ENCODE assay signal across 13 cellular contexts in genomic region chr12:53235742-53236442, GRCh38. TPM values are rescaled to one million over a fixed set of nuclear protein-coding genes. Genes with fewer than 3 reads are reported as not detected.
DNase-seq lines count a peak whose midpoint lies in the region; ATAC-seq and TF ChIP-seq lines count a peak whose summit lies in the region.
"Had no signal": no experiment of that assay in that cellular context is flagged by ENCODE, and none has a peak within 500 bp of the region (broad histone marks: within the 10 kb centered on the region; RNA-seq: fewer than 3 reads in every experiment).

No MANE protein-coding gene starts in this region.

- H3K27me3 Mint-ChIP-seq in activated CD4-positive, alpha-beta T cell treated with anti-CD3 and anti-CD28 coated beads, Interleukin-2, amount 10 ng/mL, durations not matched to agents 24 days and 14 days = no peaks in the 10 kb centered on the region
- no peaks in the 10 kb centered on the region for H3K27me3 Mint-ChIP-seq in T-cell
- H3K27me3 Mint-ChIP-seq in effector memory CD8-positive, alpha-beta T cell = no peaks in the 10 kb centered on the region

- peak; percentile 70 for DNase-seq in activated CD4-positive, alpha-beta T cell treated with anti-CD3 and anti-CD28 coated beads, Interleukin-2, amount 10 ng/mL, durations not matched to agents 24 days and 14 days
- DNase-seq in activated CD4-positive, alpha-beta T cell treated with anti-CD3 and anti-CD28 coated beads, Interleukin-2, amount 50 U/mL, for 1 hour = no peak
- no peak for DNase-seq in T-cell
- DNase-seq in effector memory CD8-positive, alpha-beta T cell = no peak
- peak; percentile 50 for DNase-seq in osteoblast (ENCODE audit: insufficient read length, low spot score, missing footprints)
- DNase-seq in dermis blood vessel endothelial cell = no peak
- DNase-seq: EL, HCEC 1CT, Kasumi-1, OCI-M1 had no signal

- H4K20me1 ChIP-seq in osteoblast (ENCODE audit: insufficient read depth, low read length) = no peaks in the 10 kb centered on the region

- peaks cover 27% of the 10 kb centered on the region for H3K4me1 ChIP-seq in osteoblast (ENCODE audit: insufficient read depth, low read length)

- H3K4me2 ChIP-seq in osteoblast (ENCODE audit: insufficient read depth, low read length) = no peak overlapping the region

- peaks cover 43% of the 10 kb centered on the region for H3K4me1 Mint-ChIP-seq in activated CD4-positive, alpha-beta T cell treated with anti-CD3 and anti-CD28 coated beads, Interleukin-2, amount 10 ng/mL, durations not matched to agents 24 days and 14 days
- H3K4me1 Mint-ChIP-seq in T-cell = peaks cover 46 to 61% (median 58%) of the 10 kb centered on the region in 3 donors
- peaks cover 37 to 47% of the 10 kb centered on the region in 2 donors for H3K4me1 Mint-ChIP-seq in effector memory CD8-positive, alpha-beta T cell (ENCODE audit: low read depth in 2 of 2)

- H3K79me2 ChIP-seq in osteoblast (ENCODE audit: insufficient read depth, low read length) = peaks cover 6% of the 10 kb centered on the region

- no peaks in the 10 kb centered on the region for H3K36me3 Mint-ChIP-seq in activated CD4-positive, alpha-beta T cell treated with anti-CD3 and anti-CD28 coated beads, Interleukin-2, amount 10 ng/mL, durations not matched to agents 24 days and 14 days (ENCODE audit: low read depth)
- no peaks in the 10 kb centered on the region for H3K36me3 Mint-ChIP-seq in T-cell
- peaks cover 12% of the 10 kb centered on the region for H3K36me3 Mint-ChIP-seq in effector memory CD8-positive, alpha-beta T cell (ENCODE audit: insufficient read depth)

- intact Hi-C loops in activated CD4-positive, alpha-beta T cell treated with anti-CD3 and anti-CD28 coated beads, Interleukin-2, amount 10 ng/mL, durations not matched to agents 24 days and 14 days (cut with micrococcal nuclease) = loop anchor here (1.0 kb wide), 2 partner anchors 15 to 17 kb away; no protein-coding TSS in a partner anchor

- ATAC-seq in T-cell (replicated peaks in 1 of 4) = peak in 3 of 4 experiments; percentile 6 to 21 (median 8)
- peak; percentile 16 for ATAC-seq in effector memory CD8-positive, alpha-beta T cell (replicated peaks)
- ATAC-seq in HG03439 (IDR thresholded peaks at IDR 0.05; ENCODE audit: unreplicated experiment) = no peak
- no peak for ATAC-seq in HG03097 (IDR thresholded peaks at IDR 0.05; ENCODE audit: low FRiP score, unreplicated experiment)
- ATAC-seq: sciatic nerve had no signal

- peak overlapping the region; percentile 70 for H3K4me3 Mint-ChIP-seq in activated CD4-positive, alpha-beta T cell treated with anti-CD3 and anti-CD28 coated beads, Interleukin-2, amount 10 ng/mL, durations not matched to agents 24 days and 14 days
- peak overlapping the region; percentile 36 to 60 (median 42) for H3K4me3 Mint-ChIP-seq in T-cell
- peak overlapping the region; percentile 60 to 79 for H3K4me3 Mint-ChIP-seq in effector memory CD8-positive, alpha-beta T cell

- H3K4me3 ChIP-seq in osteoblast (ENCODE audit: insufficient read depth, low read length) = no peak overlapping the region

- POLR2A ChIA-PET in T-cell (lab: Charles Lee) = interaction anchor here in 1 of 2 donors (1.1 kb wide), 1 partner anchor 41 kb away, joined by 3 read pairs; no protein-coding TSS in a partner anchor

- no peaks in the 10 kb centered on the region for H3K9me3 Mint-ChIP-seq in activated CD4-positive, alpha-beta T cell treated with anti-CD3 and anti-CD28 coated beads, Interleukin-2, amount 10 ng/mL, durations not matched to agents 24 days and 14 days
- H3K9me3 Mint-ChIP-seq in T-cell = no peaks in the 10 kb centered on the region
- no peaks in the 10 kb centered on the region for H3K9me3 Mint-ChIP-seq in effector memory CD8-positive, alpha-beta T cell

- CTCF ChIA-PET in T-cell (lab: Charles Lee) = interaction anchor here in 1 of 2 donors (0.7 to 1.6 kb wide), 6 partner anchors 16 to 85 kb away, joined by 3 to 7 read pairs (median 5); partner anchors contain the start of genes AAAS and ESPL1

- H3K27ac Mint-ChIP-seq in activated CD4-positive, alpha-beta T cell treated with anti-CD3 and anti-CD28 coated beads, Interleukin-2, amount 10 ng/mL, durations not matched to agents 24 days and 14 days = peak overlapping the region; percentile 74
- H3K27ac Mint-ChIP-seq in T-cell = peak overlapping the region; percentile 85 to 89
- peak overlapping the region; percentile 82 to 98 for H3K27ac Mint-ChIP-seq in effector memory CD8-positive, alpha-beta T cell

- no peak for TF ChIP-seq CTCF in osteoblast (IDR thresholded peaks at IDR 0.05; ENCODE audit: extremely low read depth, low read depth, low read length)

- H3K36me3 ChIP-seq in osteoblast (ENCODE audit: insufficient read depth, low read length) = no peaks in the 10 kb centered on the region

- peaks cover 16% of the 10 kb centered on the region for H3K27me3 ChIP-seq in osteoblast (ENCODE audit: insufficient read depth, low read length)

- H3K9me3 ChIP-seq in osteoblast (ENCODE audit: low read depth, low read length) = no peaks in the 10 kb centered on the region

- no peak overlapping the region for H2AFZ ChIP-seq in osteoblast (ENCODE audit: low read length)

- no peak overlapping the region for H3K27ac ChIP-seq in osteoblast (ENCODE audit: low read depth, low read length)

RNA-seq across cellular contexts. Expression of gene RARG, which starts 3.9 kb away (rescaled TPM):
- total RNA-seq in activated CD4-positive, alpha-beta T cell treated with anti-CD3 and anti-CD28 coated beads, Interleukin-2, amount 10 ng/mL, durations not matched to agents 24 days and 14 days = 57.2 and 58.5 TPM in 2 replicates
- total RNA-seq in T-cell (10 to 100 TPM; 20.3 to 91.3 (median 74.2) TPM), osteoblast (46.6 and 49.9 TPM in 2 replicates), dermis blood vessel endothelial cell (11.7 and 17.7 TPM in 2 replicates)

RNA-seq across cellular contexts. Expression of gene ITGB7, which starts 28.8 kb away (rescaled TPM):
- 226 and 239 TPM in 2 replicates for total RNA-seq in activated CD4-positive, alpha-beta T cell treated with anti-CD3 and anti-CD28 coated beads, Interleukin-2, amount 10 ng/mL, durations not matched to agents 24 days and 14 days
- total RNA-seq in T-cell = 100 to 1,000 TPM; 247 to 590 (median 469) TPM
- 0.88 and 1.1 TPM in 2 replicates for total RNA-seq in osteoblast
- total RNA-seq in dermis blood vessel endothelial cell = 0.19 and 0.34 TPM in 2 replicates

RNA-seq across cellular contexts. Expression of gene ESPL1, which starts 32.2 kb away (rescaled TPM):
- 71.8 and 76.7 TPM in 2 replicates for total RNA-seq in activated CD4-positive, alpha-beta T cell treated with anti-CD3 and anti-CD28 coated beads, Interleukin-2, amount 10 ng/mL, durations not matched to agents 24 days and 14 days
- 1 to 10 TPM; 1.2 to 2.5 (median 1.6) TPM for total RNA-seq in T-cell
- 0.72 and 1.8 TPM in 2 replicates for total RNA-seq in osteoblast
- 4.8 and 16.5 TPM in 2 replicates for total RNA-seq in dermis blood vessel endothelial cell

RNA-seq across cellular contexts. Expression of gene CSAD, which starts 55.2 kb away (rescaled TPM):
- 21.6 and 25.6 TPM in 2 replicates for total RNA-seq in activated CD4-positive, alpha-beta T cell treated with anti-CD3 and anti-CD28 coated beads, Interleukin-2, amount 10 ng/mL, durations not matched to agents 24 days and 14 days
- total RNA-seq in T-cell (10 to 100 TPM; 48.6 to 69.6 (median 62.3) TPM), osteoblast (9.1 and 9.4 TPM in 2 replicates), dermis blood vessel endothelial cell (2.9 and 6.5 TPM in 2 replicates)

RNA-seq across cellular contexts. Expression of gene ZNF740, which starts 55.4 kb away (rescaled TPM):
- 44.0 and 50.5 TPM in 2 replicates for total RNA-seq in activated CD4-positive, alpha-beta T cell treated with anti-CD3 and anti-CD28 coated beads, Interleukin-2, amount 10 ng/mL, durations not matched to agents 24 days and 14 days
- total RNA-seq in T-cell = 10 to 100 TPM; 36.4 to 94.2 (median 83.9) TPM
- 14.7 and 19.5 TPM in 2 replicates for total RNA-seq in osteoblast
- 13.0 and 14.5 TPM in 2 replicates for total RNA-seq in dermis blood vessel endothelial cell

Comparison
In these comparisons a context has a peak if more than half of its experiments do, and no peak if none do; other contexts are left out.
1. DNase-seq: peak in activated CD4-positive, alpha-beta T cell treated with anti-CD3 and anti-CD28 coated beads, Interleukin-2, amount 10 ng/mL, durations not matched to agents 24 days and 14 days (single experiment) and osteoblast (single experiment); none in activated CD4-positive, alpha-beta T cell treated with anti-CD3 and anti-CD28 coated beads, Interleukin-2, amount 50 U/mL, for 1 hour (single experiment), T-cell (0 of 34), effector memory CD8-positive, alpha-beta T cell (0 of 3) and dermis blood vessel endothelial cell (single experiment).
2. ATAC-seq: peak in T-cell (3 of 4) and effector memory CD8-positive, alpha-beta T cell (single experiment); none in HG03439 (single experiment) and HG03097 (single experiment).
3. RNA of gene ITGB7, which starts 28.8 kb away (total RNA-seq): 247 to 590 TPM in T-cell and 226 to 239 TPM in activated CD4-positive, alpha-beta T cell treated with anti-CD3 and anti-CD28 coated beads, Interleukin-2, amount 10 ng/mL, durations not matched to agents 24 days and 14 days; 0.88 to 1.1 TPM in osteoblast and 0.19 to 0.34 TPM in dermis blood vessel endothelial cell; every median in the first group is over 100 times any median in the second.
4. Peak in every context shown above with its lines, with median percentiles within 50 percentile points of each other: H3K27ac Mint-ChIP-seq and H3K4me3 Mint-ChIP-seq.